In genomic region chr22:37218771-37219411, GRCh38 we compare ENCODE assay signal across 8 cellular contexts. TPM values are rescaled to one million over a fixed set of nuclear protein-coding genes. Genes with fewer than 3 reads are reported as not detected.
A peak's percentile ranks its signal among the peaks of the same experiment; 100 is the strongest.
DNase-seq lines count a peak whose midpoint lies in the region; ATAC-seq and TF ChIP-seq lines count a peak whose summit lies in the region.

No MANE protein-coding gene starts in this region.

- H3K9me3 ChIP-seq in HAP-1, result no peaks in the 10 kb centered on the region

- intact Hi-C loops in left colon (cut with DNase I, micrococcal nuclease) (no loop called here), Calu3 (cut with micrococcal nuclease; ENCODE audit: unreplicated experiment) (no loop called here)

- DNase-seq in left colon (no peak), Calu3 (no peak), superior temporal gyrus (ENCODE audit: extremely low spot score) (no peak), dedifferentiated amniotic fluid mesenchymal stem cell (ENCODE audit: extremely low spot score) (no peak), HAP-1 (ENCODE audit: low spot score in 2 of 2) (no peak)

- ATAC-seq in GM18505 (IDR thresholded peaks at IDR 0.05; ENCODE audit: unreplicated experiment) (peak; percentile 62), HG02642 (IDR thresholded peaks at IDR 0.05; ENCODE audit: poor library complexity, unreplicated experiment) (peak; percentile 82), left colon (peak; percentile 40)

- TF ChIP-seq POLR2A in GM18505 (IDR thresholded peaks at IDR 0.05; ENCODE audit: borderline replicate concordance, extremely low read depth, insufficient read depth, insufficient read length), result peak; percentile 52

- peak overlapping the region; percentile 93 for H3K27ac Mint-ChIP-seq in T-helper 1 cell treated with Interleukin-12 subunit alpha and Interleukin-12 subunit beta and Interleukin-4 antibody, amounts not matched to agents 30 μg/mL and 1 μg/mL, for 36 hours
- no peak overlapping the region for H3K27ac Mint-ChIP-seq in Calu3 (ENCODE audit: unreplicated experiment)

- H3K36me3 ChIP-seq in HAP-1 (replicated peaks), result no peaks in the 10 kb centered on the region

- peak overlapping the region; percentile 78 for H3K4me3 Mint-ChIP-seq in T-helper 1 cell treated with Interleukin-12 subunit alpha and Interleukin-12 subunit beta and Interleukin-4 antibody, amounts not matched to agents 30 μg/mL and 1 μg/mL, for 36 hours
- no peak overlapping the region for H3K4me3 Mint-ChIP-seq in Calu3 (ENCODE audit: low read depth, unreplicated experiment)

- in situ Hi-C loops in HAP-1 (cut with MboI; ENCODE audit: low sequenced_read_pairs), result no loop called here

- H3K27me3 Mint-ChIP-seq in T-helper 1 cell treated with Interleukin-12 subunit alpha and Interleukin-12 subunit beta and Interleukin-4 antibody, amounts not matched to agents 30 μg/mL and 1 μg/mL, for 36 hours (ENCODE audit: low read depth), result no peaks in the 10 kb centered on the region
- H3K27me3 Mint-ChIP-seq in Calu3 (ENCODE audit: unreplicated experiment), result peaks cover 73% of the 10 kb centered on the region

- CTCF ChIA-PET in Calu3 (lab: Charles Lee), result no interaction called here

- BruUV-seq in Calu3 (replicated peaks; lab: Mats Ljungman, UMichigan), result no TSS peak

- peaks cover 61% of the 10 kb centered on the region for H3K36me3 Mint-ChIP-seq in T-helper 1 cell treated with Interleukin-12 subunit alpha and Interleukin-12 subunit beta and Interleukin-4 antibody, amounts not matched to agents 30 μg/mL and 1 μg/mL, for 36 hours (ENCODE audit: low read depth)
- no peaks in the 10 kb centered on the region for H3K36me3 Mint-ChIP-seq in Calu3 (ENCODE audit: insufficient read depth, unreplicated experiment)

- peaks cover 14% of the 10 kb centered on the region for H3K9me3 Mint-ChIP-seq in T-helper 1 cell treated with Interleukin-12 subunit alpha and Interleukin-12 subunit beta and Interleukin-4 antibody, amounts not matched to agents 30 μg/mL and 1 μg/mL, for 36 hours
- H3K9me3 Mint-ChIP-seq in Calu3 (ENCODE audit: low read depth, unreplicated experiment), result no peaks in the 10 kb centered on the region

- no peak for TF ChIP-seq CTCF in Calu3 (IDR thresholded peaks at IDR 0.05; ENCODE audit: unreplicated experiment)

- no peaks in the 10 kb centered on the region for H3K27me3 ChIP-seq in HAP-1 (ENCODE audit: low read depth)

- no peaks in the 10 kb centered on the region for H3K4me1 ChIP-seq in HAP-1

- H3K4me3 ChIP-seq in HAP-1, result no peak overlapping the region

- H3K4me1 Mint-ChIP-seq in T-helper 1 cell treated with Interleukin-12 subunit alpha and Interleukin-12 subunit beta and Interleukin-4 antibody, amounts not matched to agents 30 μg/mL and 1 μg/mL, for 36 hours (ENCODE audit: low read depth), result peaks cover 65% of the 10 kb centered on the region
- peaks cover 5% of the 10 kb centered on the region for H3K4me1 Mint-ChIP-seq in Calu3 (ENCODE audit: low read depth, unreplicated experiment)

RNA-seq across cellular contexts. Expression of gene SSTR3, which starts 6.6 kb away (rescaled TPM):
- total RNA-seq in left colon (under 1 TPM in 1 of 2 donors, not detected in 1; 0.17 TPM), Calu3 (2022) (not detected in 2 replicates)

RNA-seq across cellular contexts. Expression of gene RAC2, which starts 25.2 kb away (rescaled TPM):
- total RNA-seq in left colon, result 10 to 100 TPM; 20.9 to 22.6 TPM
- 21.0 and 24.0 TPM in 2 replicates for total RNA-seq in Calu3 (2022)

RNA-seq across cellular contexts. Expression of gene C1QTNF6, which starts 30.8 kb away (rescaled TPM):
- total RNA-seq in left colon, result 10 to 100 TPM in 1 of 2 donors, 1 to 10 TPM in 1; 9.9 to 14.2 TPM
- total RNA-seq in Calu3 (2022), result 6.2 and 7.5 TPM in 2 replicates
